1 cellular context compared by ENCODE assay signal in genomic region chr1:200874694-200875093, GRCh38.
TF ChIP-seq lines count a peak whose summit lies in the region.

No MANE protein-coding gene starts in this region.

TF ChIP-seq in GM23338, 12 proteins besides CTCF, POLR2A, EP300 and RAD21:
- no peak for TF ChIP-seq ZNF462 (CRISPR knock-in tag; IDR thresholded peaks at IDR 0.05)
